Comparison of ENCODE assay signal across 1 cellular context in the genomic region with DNA sequence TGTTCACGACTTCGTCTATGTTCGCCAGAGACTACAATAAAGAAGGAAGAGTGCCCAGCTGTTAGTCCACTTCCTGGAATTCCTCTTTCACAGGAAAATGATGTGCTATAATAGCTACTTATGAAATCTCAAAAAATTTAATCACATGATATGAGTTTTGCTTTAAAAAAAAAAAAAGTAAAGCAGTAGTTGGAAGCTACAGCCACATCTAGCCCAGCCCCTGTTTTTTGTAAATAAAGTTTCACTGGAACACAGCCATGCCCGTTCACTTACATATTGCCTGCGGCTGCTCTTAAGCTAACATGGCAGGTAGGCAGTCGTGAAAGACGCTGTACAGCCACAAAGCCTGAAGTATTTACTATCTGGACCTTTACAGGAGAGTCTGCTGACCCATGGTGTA.
TF ChIP-seq lines count a peak whose summit lies in the region.

No MANE protein-coding gene starts in this region.

TF ChIP-seq in IMR-90, 13 proteins besides CTCF, POLR2A, EP300 and RAD21:
- TF ChIP-seq, protein P1, sequence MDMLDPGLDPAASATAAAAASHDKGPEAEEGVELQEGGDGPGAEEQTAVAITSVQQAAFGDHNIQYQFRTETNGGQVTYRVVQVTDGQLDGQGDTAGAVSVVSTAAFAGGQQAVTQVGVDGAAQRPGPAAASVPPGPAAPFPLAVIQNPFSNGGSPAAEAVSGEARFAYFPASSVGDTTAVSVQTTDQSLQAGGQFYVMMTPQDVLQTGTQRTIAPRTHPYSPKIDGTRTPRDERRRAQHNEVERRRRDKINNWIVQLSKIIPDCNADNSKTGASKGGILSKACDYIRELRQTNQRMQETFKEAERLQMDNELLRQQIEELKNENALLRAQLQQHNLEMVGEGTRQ (IDR thresholded peaks at IDR 0.05; ENCODE audit: low read depth, low read length): no peak
- no peak for TF ChIP-seq CEBPB (IDR thresholded peaks at IDR 0.05; ENCODE audit: low read depth, low read length)
- no peak for TF ChIP-seq BHLHE40 (IDR thresholded peaks at IDR 0.05; ENCODE audit: low read depth, low read length)
- no peak for TF ChIP-seq SMC3 (IDR thresholded peaks at IDR 0.05; ENCODE audit: low read depth, low read length)
- TF ChIP-seq NFE2L2 (IDR thresholded peaks at IDR 0.05; ENCODE audit: low read depth, low read length): no peak
- no peak for TF ChIP-seq FOS (IDR thresholded peaks at IDR 0.05; ENCODE audit: low read depth, low read length)
- TF ChIP-seq MAZ (IDR thresholded peaks at IDR 0.05; ENCODE audit: borderline replicate concordance, low read depth, low read length): no peak
- no peak for TF ChIP-seq RCOR1 (IDR thresholded peaks at IDR 0.05; ENCODE audit: insufficient replicate concordance, low read length)
- TF ChIP-seq MAFK (IDR thresholded peaks at IDR 0.05; ENCODE audit: low read depth, low read length): no peak
- TF ChIP-seq MXI1 (IDR thresholded peaks at IDR 0.05; ENCODE audit: borderline replicate concordance, low read depth, low read length): no peak
- TF ChIP-seq CHD1 (IDR thresholded peaks at IDR 0.05; ENCODE audit: low read depth, low read length): no peak
- TF ChIP-seq RFX5 (IDR thresholded peaks at IDR 0.05; ENCODE audit: low read depth, low read length): no peak
- TF ChIP-seq, protein P2, sequence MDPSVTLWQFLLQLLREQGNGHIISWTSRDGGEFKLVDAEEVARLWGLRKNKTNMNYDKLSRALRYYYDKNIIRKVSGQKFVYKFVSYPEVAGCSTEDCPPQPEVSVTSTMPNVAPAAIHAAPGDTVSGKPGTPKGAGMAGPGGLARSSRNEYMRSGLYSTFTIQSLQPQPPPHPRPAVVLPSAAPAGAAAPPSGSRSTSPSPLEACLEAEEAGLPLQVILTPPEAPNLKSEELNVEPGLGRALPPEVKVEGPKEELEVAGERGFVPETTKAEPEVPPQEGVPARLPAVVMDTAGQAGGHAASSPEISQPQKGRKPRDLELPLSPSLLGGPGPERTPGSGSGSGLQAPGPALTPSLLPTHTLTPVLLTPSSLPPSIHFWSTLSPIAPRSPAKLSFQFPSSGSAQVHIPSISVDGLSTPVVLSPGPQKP (IDR thresholded peaks at IDR 0.05; ENCODE audit: borderline replicate concordance, low read depth, low read length): no peak
